Comparison of ENCODE assay signal across 14 cellular contexts in genomic region chr2:235908826-235909225, GRCh38.
DNase-seq lines count a peak whose midpoint lies in the region; ATAC-seq and TF ChIP-seq lines count a peak whose summit lies in the region.
"Had no signal": no experiment of that assay in that cellular context is flagged by ENCODE, and none has a peak within 500 bp of the region (broad histone marks: within the 10 kb centered on the region; RNA-seq: fewer than 3 reads in every experiment).

No MANE protein-coding gene starts in this region.

- no peaks in the 10 kb centered on the region for H3K27me3 ChIP-seq in WERI-Rb-1 (ENCODE audit: insufficient read depth, low read depth, severe bottlenecking)
- H3K27me3 ChIP-seq: dorsolateral prefrontal cortex, SJSA1, transverse colon had no signal

- no peak overlapping the region for H3K4me3 ChIP-seq in WERI-Rb-1 (ENCODE audit: low read depth, low read length)
- H3K4me3 ChIP-seq: dorsolateral prefrontal cortex, SJSA1, transverse colon had no signal

- TF ChIP-seq CTCF in WERI-Rb-1 (IDR thresholded peaks at IDR 0.05; ENCODE audit: low read depth, low read length): no peak

- CTCF ChIA-PET in HEK293T (lab: Yijun Ruan, JAX): no interaction called here

- H3K9me3 ChIP-seq in WERI-Rb-1 (ENCODE audit: severe bottlenecking): no peaks in the 10 kb centered on the region
- H3K9me3 ChIP-seq: SJSA1, transverse colon had no signal

- no peak overlapping the region for H3K27ac ChIP-seq in WERI-Rb-1
- H3K27ac ChIP-seq: dorsolateral prefrontal cortex, SJSA1, transverse colon had no signal

- H3K36me3 ChIP-seq in WERI-Rb-1: peaks cover 35% of the 10 kb centered on the region

- POLR2A ChIA-PET in HEK293T (lab: Yijun Ruan, JAX): no interaction called here

- DNase-seq in WERI-Rb-1 (peak; percentile 29), HEK293T (ENCODE audit: extremely low spot score) (no peak), GM03348 (ENCODE audit: low spot score) (no peak), ureter (ENCODE audit: low spot score) (no peak), HT-29 (ENCODE audit: low spot score) (no peak)
- DNase-seq: activated CD4-positive, alpha-beta T cell treated with anti-CD3 and anti-CD28 coated beads, Interleukin-2, amount 50 U/mL, for 1 hour; CD8-positive, alpha-beta memory T cell; dorsolateral prefrontal cortex; glutamatergic neuron; transverse colon had no signal

- peak; percentile 46 for ATAC-seq in GM18868 (IDR thresholded peaks at IDR 0.05; ENCODE audit: unreplicated experiment)
- peak; percentile 99 for ATAC-seq in GM21526 (IDR thresholded peaks at IDR 0.05; ENCODE audit: low FRiP score, unreplicated experiment)
- ATAC-seq in HG03280 (IDR thresholded peaks at IDR 0.05; ENCODE audit: unreplicated experiment): peak; percentile 93

TF ChIP-seq in HEK293T, 16 proteins besides CTCF, POLR2A, EP300 and RAD21:
- TF ChIP-seq PKNOX1 (IDR thresholded peaks at IDR 0.05) (no peak), BHLHE40 (IDR thresholded peaks at IDR 0.05; ENCODE audit: borderline replicate concordance) (no peak), LEF1 (IDR thresholded peaks at IDR 0.05; ENCODE audit: borderline replicate concordance) (no peak), HDGF (IDR thresholded peaks at IDR 0.05; ENCODE audit: borderline replicate concordance) (no peak), CTBP1 (IDR thresholded peaks at IDR 0.05; ENCODE audit: borderline replicate concordance) (no peak), L3MBTL2 (conservative IDR thresholded peaks at IDR 0.05) (no peak), FOXM1 (IDR thresholded peaks at IDR 0.05; ENCODE audit: borderline replicate concordance) (no peak), SUZ12 (IDR thresholded peaks at IDR 0.05) (no peak), ARNT (IDR thresholded peaks at IDR 0.05) (no peak), TARDBP (IDR thresholded peaks at IDR 0.05) (no peak), ELF4 (IDR thresholded peaks at IDR 0.05) (no peak)
TF ChIP-seq in HEK293T: peak in this region for 0.

Comparison
In these comparisons a context has a peak if more than half of its experiments do, and no peak if none do; other contexts are left out.
1. ATAC-seq: peak in every context shown above with its lines; median percentile 99 in GM21526; 93 in HG03280; 46 in GM18868.